1 cellular context compared by ENCODE assay signal in the genomic region with DNA sequence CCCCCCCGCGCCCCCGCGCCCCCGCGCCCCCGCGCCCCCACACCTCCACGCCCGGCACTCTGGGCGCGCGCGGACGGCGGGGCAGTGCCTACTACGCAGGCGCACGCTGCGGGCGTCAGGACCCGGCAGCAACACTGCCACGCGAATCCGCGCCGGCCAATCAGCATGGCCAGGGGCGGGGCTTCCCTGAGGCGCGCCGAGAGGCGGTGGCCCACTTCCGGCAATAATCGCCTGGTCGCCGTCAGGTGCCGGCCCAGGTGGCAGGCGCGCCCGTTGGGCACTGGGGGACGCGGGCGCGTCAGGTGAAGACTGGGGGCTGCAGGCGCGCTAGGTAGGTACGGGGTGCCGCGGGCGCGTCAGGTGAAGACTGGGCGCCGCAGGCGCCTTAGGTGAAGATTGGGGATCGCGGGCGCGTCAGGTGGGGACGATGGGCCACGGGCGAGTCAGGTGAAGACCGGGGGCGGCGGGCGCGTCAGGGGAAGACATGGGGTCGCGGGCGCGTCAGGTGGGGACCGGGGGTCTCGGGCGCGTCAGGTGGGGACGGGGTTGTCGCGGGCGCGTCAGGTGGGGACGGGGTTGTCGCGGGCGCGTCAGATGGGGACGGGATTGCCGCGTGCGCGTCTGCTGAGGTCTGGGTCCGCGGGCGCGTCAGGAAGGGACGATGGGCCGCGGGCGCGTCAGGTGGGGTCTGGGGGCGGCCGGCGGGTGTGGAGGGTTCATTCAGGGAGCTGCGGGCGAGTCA.
A peak's percentile ranks its signal among the peaks of the same experiment; 100 is the strongest.
TF ChIP-seq lines count a peak whose summit lies in the region.

No MANE protein-coding gene starts in this region.

TF ChIP-seq in HepG2, 621 proteins besides CTCF, POLR2A, EP300 and RAD21 (continued from another document and continues in another):
- TF ChIP-seq SOX13 (IDR thresholded peaks at IDR 0.05) (no peak), SOX13 (CRISPR knock-in tag; conservative IDR thresholded peaks at IDR 0.05 in 1 of 2, IDR thresholded peaks at IDR 0.05 in 1 of 2) (peak in 1 of 2 experiments; percentile 37; a peak in 1 of 4 replicates), ARID2 (CRISPR knock-in tag; IDR thresholded peaks at IDR 0.05; ENCODE audit: borderline replicate concordance) (no peak), ZNF20 (CRISPR knock-in tag; IDR thresholded peaks at IDR 0.05) (no peak), KDM2A (CRISPR knock-in tag; IDR thresholded peaks at IDR 0.05; ENCODE audit: borderline replicate concordance, low read depth) (peak; percentile 85; the same call in 1 of the 2 replicates), ZFY (CRISPR knock-in tag; IDR thresholded peaks at IDR 0.05) (peak; percentile 84), ZNF75D (CRISPR knock-in tag; IDR thresholded peaks at IDR 0.05; ENCODE audit: borderline replicate concordance) (no peak), WIZ (CRISPR knock-in tag; IDR thresholded peaks at IDR 0.05) (0 out of 2 replicates have a peak, but pooled peaks have one; percentile 39), ZNF350 (CRISPR knock-in tag; IDR thresholded peaks at IDR 0.05; ENCODE audit: borderline replicate concordance, low read depth) (0 out of 2 replicates have a peak, but pooled peaks have one; percentile 49), MIXL1 (CRISPR knock-in tag; IDR thresholded peaks at IDR 0.05) (no peak), JUND (CRISPR knock-in tag; IDR thresholded peaks at IDR 0.05) (no peak), SMAD1 (CRISPR knock-in tag; IDR thresholded peaks at IDR 0.05; ENCODE audit: borderline replicate concordance, low read depth) (peak; percentile 40; the same call in 1 of the 2 replicates), ZMAT3 (CRISPR knock-in tag; conservative IDR thresholded peaks at IDR 0.05) (0 out of 2 replicates have a peak, but pooled peaks have one; percentile 45), ONECUT2 (CRISPR knock-in tag; IDR thresholded peaks at IDR 0.05) (no peak), SOX5 (CRISPR knock-in tag; IDR thresholded peaks at IDR 0.05; ENCODE audit: borderline replicate concordance) (peak; percentile 14; the same call in 1 of the 2 replicates), SMYD3 (CRISPR knock-in tag; IDR thresholded peaks at IDR 0.05) (no peak), SAFB2 (CRISPR knock-in tag; IDR thresholded peaks at IDR 0.05; ENCODE audit: borderline replicate concordance, low read depth) (peak; percentile 85; the same call in 1 of the 2 replicates), GLI4 (CRISPR knock-in tag; IDR thresholded peaks at IDR 0.05; ENCODE audit: borderline replicate concordance) (peak; percentile 50; the same call in 1 of the 2 replicates), JUN (CRISPR knock-in tag; IDR thresholded peaks at IDR 0.05) (no peak), SRSF9 (IDR thresholded peaks at IDR 0.05; ENCODE audit: borderline replicate concordance, insufficient read depth, low read depth, low read length, poor library complexity, severe bottlenecking) (no peak), HNRNPH1 (optimal IDR thresholded peaks at IDR 0.05; ENCODE audit: low read depth, low read length) (no peak), MTA1 (CRISPR knock-in tag; IDR thresholded peaks at IDR 0.05; ENCODE audit: borderline replicate concordance) (no peak), AGO2 (optimal IDR thresholded peaks at IDR 0.05; ENCODE audit: low read depth, low read length) (no peak), ZNF331 (CRISPR knock-in tag; IDR thresholded peaks at IDR 0.05) (peak; percentile 37; the same call in 1 of the 2 replicates), PAX8 (CRISPR knock-in tag; IDR thresholded peaks at IDR 0.05; ENCODE audit: borderline replicate concordance) (no peak), ZNF788 (CRISPR knock-in tag; IDR thresholded peaks at IDR 0.05; ENCODE audit: borderline replicate concordance) (peak; percentile 90; the same call in 1 of the 2 replicates), PHF20 (CRISPR knock-in tag; IDR thresholded peaks at IDR 0.05) (peak; percentile 64; the same call in 1 of the 2 replicates), MAFG (CRISPR knock-in tag; IDR thresholded peaks at IDR 0.05) (no peak), KLF16 (CRISPR knock-in tag; IDR thresholded peaks at IDR 0.05) (peak in 1 of 2 experiments; percentile 82; a peak in 2 of 4 replicates), ZNF337 (CRISPR knock-in tag; IDR thresholded peaks at IDR 0.05; ENCODE audit: borderline replicate concordance, low read depth) (no peak), ZNF430 (CRISPR knock-in tag; IDR thresholded peaks at IDR 0.05) (peak; percentile 75; the same call in 1 of the 2 replicates), ASH2L (IDR thresholded peaks at IDR 0.05; ENCODE audit: insufficient read length, low read depth, low read length) (peak; percentile 31), NFE2L2 (IDR thresholded peaks at IDR 0.05; ENCODE audit: low read length) (no peak), ZFP36 (IDR thresholded peaks at IDR 0.05; ENCODE audit: borderline replicate concordance, low read depth, low read length, partially characterized antibody) (no peak), CREB1 (IDR thresholded peaks at IDR 0.05) (peak; percentile 54), CREB1 (CRISPR knock-in tag; IDR thresholded peaks at IDR 0.05) (peak; percentile 44; the same call in 1 of the 2 replicates), U2AF1 (optimal IDR thresholded peaks at IDR 0.05; ENCODE audit: low read depth, low read length) (no peak), ZFP37 (CRISPR knock-in tag; IDR thresholded peaks at IDR 0.05; ENCODE audit: borderline replicate concordance) (no peak), IKZF4 (CRISPR knock-in tag; IDR thresholded peaks at IDR 0.05; ENCODE audit: borderline replicate concordance, low read depth, not compliant biosample characterization) (no peak)
- TF ChIP-seq, protein P1, sequence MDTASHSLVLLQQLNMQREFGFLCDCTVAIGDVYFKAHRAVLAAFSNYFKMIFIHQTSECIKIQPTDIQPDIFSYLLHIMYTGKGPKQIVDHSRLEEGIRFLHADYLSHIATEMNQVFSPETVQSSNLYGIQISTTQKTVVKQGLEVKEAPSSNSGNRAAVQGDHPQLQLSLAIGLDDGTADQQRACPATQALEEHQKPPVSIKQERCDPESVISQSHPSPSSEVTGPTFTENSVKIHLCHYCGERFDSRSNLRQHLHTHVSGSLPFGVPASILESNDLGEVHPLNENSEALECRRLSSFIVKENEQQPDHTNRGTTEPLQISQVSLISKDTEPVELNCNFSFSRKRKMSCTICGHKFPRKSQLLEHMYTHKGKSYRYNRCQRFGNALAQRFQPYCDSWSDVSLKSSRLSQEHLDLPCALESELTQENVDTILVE (CRISPR knock-in tag; IDR thresholded peaks at IDR 0.05): no peak
- TF ChIP-seq, protein P2, sequence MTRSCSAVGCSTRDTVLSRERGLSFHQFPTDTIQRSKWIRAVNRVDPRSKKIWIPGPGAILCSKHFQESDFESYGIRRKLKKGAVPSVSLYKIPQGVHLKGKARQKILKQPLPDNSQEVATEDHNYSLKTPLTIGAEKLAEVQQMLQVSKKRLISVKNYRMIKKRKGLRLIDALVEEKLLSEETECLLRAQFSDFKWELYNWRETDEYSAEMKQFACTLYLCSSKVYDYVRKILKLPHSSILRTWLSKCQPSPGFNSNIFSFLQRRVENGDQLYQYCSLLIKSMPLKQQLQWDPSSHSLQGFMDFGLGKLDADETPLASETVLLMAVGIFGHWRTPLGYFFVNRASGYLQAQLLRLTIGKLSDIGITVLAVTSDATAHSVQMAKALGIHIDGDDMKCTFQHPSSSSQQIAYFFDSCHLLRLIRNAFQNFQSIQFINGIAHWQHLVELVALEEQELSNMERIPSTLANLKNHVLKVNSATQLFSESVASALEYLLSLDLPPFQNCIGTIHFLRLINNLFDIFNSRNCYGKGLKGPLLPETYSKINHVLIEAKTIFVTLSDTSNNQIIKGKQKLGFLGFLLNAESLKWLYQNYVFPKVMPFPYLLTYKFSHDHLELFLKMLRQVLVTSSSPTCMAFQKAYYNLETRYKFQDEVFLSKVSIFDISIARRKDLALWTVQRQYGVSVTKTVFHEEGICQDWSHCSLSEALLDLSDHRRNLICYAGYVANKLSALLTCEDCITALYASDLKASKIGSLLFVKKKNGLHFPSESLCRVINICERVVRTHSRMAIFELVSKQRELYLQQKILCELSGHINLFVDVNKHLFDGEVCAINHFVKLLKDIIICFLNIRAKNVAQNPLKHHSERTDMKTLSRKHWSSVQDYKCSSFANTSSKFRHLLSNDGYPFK (CRISPR knock-in tag; IDR thresholded peaks at IDR 0.05; ENCODE audit: borderline replicate concordance): peak; percentile 41; the same call in 1 of the 2 replicates
- TF ChIP-seq, protein P3, sequence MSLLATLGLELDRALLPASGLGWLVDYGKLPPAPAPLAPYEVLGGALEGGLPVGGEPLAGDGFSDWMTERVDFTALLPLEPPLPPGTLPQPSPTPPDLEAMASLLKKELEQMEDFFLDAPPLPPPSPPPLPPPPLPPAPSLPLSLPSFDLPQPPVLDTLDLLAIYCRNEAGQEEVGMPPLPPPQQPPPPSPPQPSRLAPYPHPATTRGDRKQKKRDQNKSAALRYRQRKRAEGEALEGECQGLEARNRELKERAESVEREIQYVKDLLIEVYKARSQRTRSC (CRISPR knock-in tag; IDR thresholded peaks at IDR 0.05; ENCODE audit: low read depth): no peak
- TF ChIP-seq, protein P4, sequence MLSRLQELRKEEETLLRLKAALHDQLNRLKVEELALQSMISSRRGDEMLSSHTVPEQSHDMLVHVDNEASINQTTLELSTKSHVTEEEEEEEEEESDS (CRISPR knock-in tag; IDR thresholded peaks at IDR 0.05; ENCODE audit: borderline replicate concordance): no peak
- TF ChIP-seq, protein P5, sequence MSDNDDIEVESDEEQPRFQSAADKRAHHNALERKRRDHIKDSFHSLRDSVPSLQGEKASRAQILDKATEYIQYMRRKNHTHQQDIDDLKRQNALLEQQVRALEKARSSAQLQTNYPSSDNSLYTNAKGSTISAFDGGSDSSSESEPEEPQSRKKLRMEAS (IDR thresholded peaks at IDR 0.05): peak; percentile 84
- TF ChIP-seq, protein P6, sequence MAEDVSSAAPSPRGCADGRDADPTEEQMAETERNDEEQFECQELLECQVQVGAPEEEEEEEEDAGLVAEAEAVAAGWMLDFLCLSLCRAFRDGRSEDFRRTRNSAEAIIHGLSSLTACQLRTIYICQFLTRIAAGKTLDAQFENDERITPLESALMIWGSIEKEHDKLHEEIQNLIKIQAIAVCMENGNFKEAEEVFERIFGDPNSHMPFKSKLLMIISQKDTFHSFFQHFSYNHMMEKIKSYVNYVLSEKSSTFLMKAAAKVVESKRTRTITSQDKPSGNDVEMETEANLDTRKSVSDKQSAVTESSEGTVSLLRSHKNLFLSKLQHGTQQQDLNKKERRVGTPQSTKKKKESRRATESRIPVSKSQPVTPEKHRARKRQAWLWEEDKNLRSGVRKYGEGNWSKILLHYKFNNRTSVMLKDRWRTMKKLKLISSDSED (CRISPR knock-in tag; IDR thresholded peaks at IDR 0.05): no peak
- TF ChIP-seq, protein P7, sequence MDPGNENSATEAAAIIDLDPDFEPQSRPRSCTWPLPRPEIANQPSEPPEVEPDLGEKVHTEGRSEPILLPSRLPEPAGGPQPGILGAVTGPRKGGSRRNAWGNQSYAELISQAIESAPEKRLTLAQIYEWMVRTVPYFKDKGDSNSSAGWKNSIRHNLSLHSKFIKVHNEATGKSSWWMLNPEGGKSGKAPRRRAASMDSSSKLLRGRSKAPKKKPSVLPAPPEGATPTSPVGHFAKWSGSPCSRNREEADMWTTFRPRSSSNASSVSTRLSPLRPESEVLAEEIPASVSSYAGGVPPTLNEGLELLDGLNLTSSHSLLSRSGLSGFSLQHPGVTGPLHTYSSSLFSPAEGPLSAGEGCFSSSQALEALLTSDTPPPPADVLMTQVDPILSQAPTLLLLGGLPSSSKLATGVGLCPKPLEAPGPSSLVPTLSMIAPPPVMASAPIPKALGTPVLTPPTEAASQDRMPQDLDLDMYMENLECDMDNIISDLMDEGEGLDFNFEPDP (CRISPR knock-in tag; conservative IDR thresholded peaks at IDR 0.05): no peak
- TF ChIP-seq, protein P8, sequence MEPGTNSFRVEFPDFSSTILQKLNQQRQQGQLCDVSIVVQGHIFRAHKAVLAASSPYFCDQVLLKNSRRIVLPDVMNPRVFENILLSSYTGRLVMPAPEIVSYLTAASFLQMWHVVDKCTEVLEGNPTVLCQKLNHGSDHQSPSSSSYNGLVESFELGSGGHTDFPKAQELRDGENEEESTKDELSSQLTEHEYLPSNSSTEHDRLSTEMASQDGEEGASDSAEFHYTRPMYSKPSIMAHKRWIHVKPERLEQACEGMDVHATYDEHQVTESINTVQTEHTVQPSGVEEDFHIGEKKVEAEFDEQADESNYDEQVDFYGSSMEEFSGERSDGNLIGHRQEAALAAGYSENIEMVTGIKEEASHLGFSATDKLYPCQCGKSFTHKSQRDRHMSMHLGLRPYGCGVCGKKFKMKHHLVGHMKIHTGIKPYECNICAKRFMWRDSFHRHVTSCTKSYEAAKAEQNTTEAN (CRISPR knock-in tag; conservative IDR thresholded peaks at IDR 0.05): no peak
- TF ChIP-seq, protein P9, sequence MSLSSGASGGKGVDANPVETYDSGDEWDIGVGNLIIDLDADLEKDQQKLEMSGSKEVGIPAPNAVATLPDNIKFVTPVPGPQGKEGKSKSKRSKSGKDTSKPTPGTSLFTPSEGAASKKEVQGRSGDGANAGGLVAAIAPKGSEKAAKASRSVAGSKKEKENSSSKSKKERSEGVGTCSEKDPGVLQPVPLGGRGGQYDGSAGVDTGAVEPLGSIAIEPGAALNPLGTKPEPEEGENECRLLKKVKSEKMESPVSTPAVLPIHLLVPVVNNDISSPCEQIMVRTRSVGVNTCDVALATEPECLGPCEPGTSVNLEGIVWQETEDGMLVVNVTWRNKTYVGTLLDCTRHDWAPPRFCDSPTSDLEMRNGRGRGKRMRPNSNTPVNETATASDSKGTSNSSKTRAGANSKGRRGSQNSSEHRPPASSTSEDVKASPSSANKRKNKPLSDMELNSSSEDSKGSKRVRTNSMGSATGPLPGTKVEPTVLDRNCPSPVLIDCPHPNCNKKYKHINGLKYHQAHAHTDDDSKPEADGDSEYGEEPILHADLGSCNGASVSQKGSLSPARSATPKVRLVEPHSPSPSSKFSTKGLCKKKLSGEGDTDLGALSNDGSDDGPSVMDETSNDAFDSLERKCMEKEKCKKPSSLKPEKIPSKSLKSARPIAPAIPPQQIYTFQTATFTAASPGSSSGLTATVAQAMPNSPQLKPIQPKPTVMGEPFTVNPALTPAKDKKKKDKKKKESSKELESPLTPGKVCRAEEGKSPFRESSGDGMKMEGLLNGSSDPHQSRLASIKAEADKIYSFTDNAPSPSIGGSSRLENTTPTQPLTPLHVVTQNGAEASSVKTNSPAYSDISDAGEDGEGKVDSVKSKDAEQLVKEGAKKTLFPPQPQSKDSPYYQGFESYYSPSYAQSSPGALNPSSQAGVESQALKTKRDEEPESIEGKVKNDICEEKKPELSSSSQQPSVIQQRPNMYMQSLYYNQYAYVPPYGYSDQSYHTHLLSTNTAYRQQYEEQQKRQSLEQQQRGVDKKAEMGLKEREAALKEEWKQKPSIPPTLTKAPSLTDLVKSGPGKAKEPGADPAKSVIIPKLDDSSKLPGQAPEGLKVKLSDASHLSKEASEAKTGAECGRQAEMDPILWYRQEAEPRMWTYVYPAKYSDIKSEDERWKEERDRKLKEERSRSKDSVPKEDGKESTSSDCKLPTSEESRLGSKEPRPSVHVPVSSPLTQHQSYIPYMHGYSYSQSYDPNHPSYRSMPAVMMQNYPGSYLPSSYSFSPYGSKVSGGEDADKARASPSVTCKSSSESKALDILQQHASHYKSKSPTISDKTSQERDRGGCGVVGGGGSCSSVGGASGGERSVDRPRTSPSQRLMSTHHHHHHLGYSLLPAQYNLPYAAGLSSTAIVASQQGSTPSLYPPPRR (CRISPR knock-in tag; IDR thresholded peaks at IDR 0.05; ENCODE audit: borderline replicate concordance): no peak
